8 cellular contexts compared by ENCODE assay signal in the genomic region with DNA sequence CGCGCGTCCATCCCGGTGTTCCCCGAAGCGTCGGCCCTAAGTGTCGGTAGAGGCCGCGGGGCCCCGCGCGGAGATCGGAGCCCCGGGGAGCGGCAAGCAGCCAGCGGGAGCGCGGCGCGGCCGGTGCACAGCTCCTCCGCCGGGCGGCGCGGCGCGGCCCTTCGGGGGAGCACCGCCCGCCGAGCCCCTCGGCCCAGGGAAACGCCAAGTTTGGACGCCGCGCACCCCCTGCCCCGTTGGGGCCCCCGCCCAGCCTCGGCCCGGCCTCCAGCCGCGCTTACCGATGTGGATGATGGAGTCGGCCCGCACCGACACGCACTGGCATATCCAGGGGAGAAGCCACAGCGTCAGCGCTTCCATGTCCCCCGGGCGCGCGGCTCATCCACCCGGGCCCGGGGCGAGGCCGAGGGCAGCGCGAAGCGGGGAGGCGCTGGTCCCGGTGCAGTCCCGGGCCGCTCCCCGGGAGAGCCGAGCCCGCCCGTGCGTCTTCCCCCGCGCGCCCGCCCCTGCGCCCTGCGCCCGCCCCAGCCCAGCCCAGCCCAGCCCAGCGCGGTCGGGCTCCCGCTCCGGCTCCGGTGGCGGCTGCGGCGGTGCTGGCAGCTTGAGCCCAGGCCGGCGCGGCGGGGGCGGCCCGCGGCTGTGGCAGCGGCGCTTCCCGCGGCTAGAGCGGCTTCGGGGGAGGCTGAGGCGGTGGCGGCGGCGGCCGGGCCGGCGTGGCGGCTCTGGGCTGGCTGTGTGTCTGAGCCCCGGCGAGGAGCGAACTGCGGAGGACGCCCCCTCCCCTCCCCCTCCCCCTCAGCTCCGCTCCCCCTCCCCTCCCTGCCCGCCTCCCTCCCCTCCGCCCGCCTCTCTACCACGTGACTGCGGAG. TPM values are rescaled to one million over a fixed set of nuclear protein-coding genes. Genes with fewer than 3 reads are reported as not detected.
DNase-seq lines count a peak whose midpoint lies in the region; ATAC-seq, FAIRE-seq and TF ChIP-seq lines count a peak whose summit lies in the region.

TSS of gene GRID1 (minus strand) at position 763 of the 869 bp plus-strand sequence.

- H3K27me3 ChIP-seq in heart left ventricle, result peaks cover 12 to 66% (median 30%) of the 10 kb centered on the region in 9 donors
- H3K27me3 ChIP-seq in ovary, result no peaks in the 10 kb centered on the region
- H3K27me3 ChIP-seq in Karpas-422 (ENCODE audit: low read length), result no peaks in the 10 kb centered on the region

- no peak within 1 kb of the TSS for H3K9ac ChIP-seq in Karpas-422 (ENCODE audit: low read length)

- H3K36me3 ChIP-seq in heart left ventricle (no peaks in the 10 kb centered on the region), ovary (no peaks in the 10 kb centered on the region), Karpas-422 (ENCODE audit: insufficient read depth, low read length) (no peaks in the 10 kb centered on the region)

- H3K4me1 ChIP-seq in heart left ventricle (peaks cover 0 to 54% (median 16%) of the 10 kb centered on the region in 12 donors), ovary (ENCODE audit: insufficient read depth) (peaks cover 2% of the 10 kb centered on the region), Karpas-422 (ENCODE audit: low read length) (no peaks in the 10 kb centered on the region)

- TF ChIP-seq CTCF in heart left ventricle (IDR thresholded peaks at IDR 0.05) (peak in 2 of 12 donors; percentile 15 to 27), ovary (IDR thresholded peaks at IDR 0.05) (no peak)

- H3K79me2 ChIP-seq in Karpas-422 (ENCODE audit: low read length), result no peaks in the 10 kb centered on the region

- H2AFZ ChIP-seq in Karpas-422 (ENCODE audit: low read length), result no peak within 1 kb of the TSS

- FAIRE-seq in HTR-8/SVneo (lab: Jason Lieb, UNC), result peak; percentile 28

- H3K4me3 ChIP-seq in heart left ventricle (peak within 1 kb of the TSS; percentile 38 to 77 (median 62)), ovary (peak within 1 kb of the TSS; percentile 47), Karpas-422 (ENCODE audit: low read length) (no peak within 1 kb of the TSS)

- TF ChIP-seq EP300 in ovary (IDR thresholded peaks at IDR 0.05), result no peak

- WGBS in heart left ventricle, 4 donors, result 0 to 1% (median 0%) methylated on average over 30 to 117 of the region's 119 CpGs
- 0 to 1% (median 1%) methylated on average over 54 to 111 of the region's 119 CpGs for WGBS in ovary, 3 donors

- H3K9me3 ChIP-seq in heart left ventricle, result no peaks in the 10 kb centered on the region
- no peaks in the 10 kb centered on the region for H3K9me3 ChIP-seq in ovary
- no peaks in the 10 kb centered on the region for H3K9me3 ChIP-seq in Karpas-422 (ENCODE audit: low read length)

- DNase-seq in NCI-H1105 treated with DMSO at 0.1 percent for 48 hours (lab: John Stamatoyannopoulos, UW) (peak; percentile 24), NCI-H1105 (lab: John Stamatoyannopoulos, UW) (no peak), HTR-8/SVneo (ENCODE audit: insufficient read length, low spot score) (no peak), heart left ventricle (peak in 3 of 5 donors; percentile 38 to 65 (median 48)), ovary (peak in 3 of 5 donors; percentile 38 to 43 (median 41)), Karpas-422 (no peak), GOT3 (lab: John Stamatoyannopoulos, UW) (no peak)
- DNase-seq in activated T-cell treated with anti-CD3 and anti-CD28 coated beads, Interleukin-2, amount 50 U/mL, for 48 hours, result peak; percentile 39 to 46

- intact Hi-C loops in heart left ventricle (cut with DNase I) (loop anchor here in 6 of 10 donors (5.0 to 10.0 kb wide), 6 partner anchors 261 to 574 kb away; no protein-coding TSS in a partner anchor), ovary (cut with DNase I) (loop anchor here in 1 of 4 donors (10.0 kb wide), 1 partner anchor 1821 kb away; no protein-coding TSS in a partner anchor)

- H3K27ac ChIP-seq in heart left ventricle, result peak within 1 kb of the TSS in 3 of 12 donors; percentile 43 to 74 (median 51)
- H3K27ac ChIP-seq in ovary, result no peak within 1 kb of the TSS
- H3K27ac ChIP-seq in Karpas-422 (ENCODE audit: low read length), result no peak within 1 kb of the TSS

- H3K4me2 ChIP-seq in Karpas-422 (ENCODE audit: low read depth, low read length, poor library complexity, severe bottlenecking), result no peak within 1 kb of the TSS

- ATAC-seq in heart left ventricle, result peak in 3 of 4 donors; percentile 38 to 57 (median 46)

- H3K9me2 ChIP-seq in Karpas-422 (replicated peaks; ENCODE audit: insufficient read depth, low read length), result no peaks in the 10 kb centered on the region

- no peaks in the 10 kb centered on the region for H4K20me1 ChIP-seq in Karpas-422 (ENCODE audit: insufficient read depth, low read depth, low read length)

- TF ChIP-seq POLR2A in heart left ventricle (IDR thresholded peaks at IDR 0.05) (no peak), ovary (IDR thresholded peaks at IDR 0.05) (no peak)

RNA-seq across cellular contexts. Expression of gene GRID1, which starts in this region (rescaled TPM):
- total RNA-seq in heart left ventricle (1 to 10 TPM in 8 of 9 donors, under 1 TPM in 1; 0.93 to 3.4 (median 1.6) TPM), ovary (1 to 10 TPM in 6 of 7 donors, under 1 TPM in 1; 0.99 to 6.2 (median 1.8) TPM)
- polyA plus RNA-seq in heart left ventricle (1 to 10 TPM in 1 of 2 donors, under 1 TPM in 1; 0.69 to 1.7 TPM), ovary (1 to 10 TPM in 1 of 2 donors, under 1 TPM in 1; 0.57 to 2.7 TPM)
- total RNA-seq in Karpas-422 (2014; rRNA removed; shearing (Covaris generic); ENCODE audit: low replicate concordance), result 0.07 and 0.18 TPM in 2 replicates

Comparison
In these comparisons a context has a peak if more than half of its experiments do, and no peak if none do; other contexts are left out.
1. DNase-seq: peak in NCI-H1105 treated with DMSO at 0.1 percent for 48 hours (single experiment), activated T-cell treated with anti-CD3 and anti-CD28 coated beads, Interleukin-2, amount 50 U/mL, for 48 hours (2 of 2), heart left ventricle (3 of 5) and ovary (3 of 5); none in NCI-H1105 (single experiment), HTR-8/SVneo (single experiment), Karpas-422 (single experiment) and GOT3 (single experiment).